ENCODE assay signal across 20 cellular contexts in genomic region chr12:117027251-117028086, GRCh38.
"Had no signal": no experiment of that assay in that cellular context is flagged by ENCODE, and none has a peak within 500 bp of the region (broad histone marks: within the 10 kb centered on the region; RNA-seq: fewer than 3 reads in every experiment).

No MANE protein-coding gene starts in this region.

- ATAC-seq: activated CD8-positive, alpha-beta T cell treated with anti-CD3 and anti-CD28 coated beads, Interleukin-2, amount 10 ng/mL, durations not matched to agents 7 days and 5 days; effector memory CD8-positive, alpha-beta T cell; psoas muscle; right lobe of liver; stimulated activated effector memory CD8-positive, alpha-beta T cell treated with anti-CD3 and anti-CD28 coated beads, Interleukin-12 subunit alpha, Interleukin-12 subunit beta, amount 100 ng/mL, for 72 hours had no signal

- H3K9me3 ChIP-seq: lower lobe of right lung, psoas muscle, right lobe of liver, tibial nerve, vagina had no signal

- H3K27me3 Mint-ChIP-seq: activated CD4-positive, alpha-beta T cell treated with anti-CD3 and anti-CD28 coated beads, Interleukin-2, amount 10 ng/mL, durations not matched to agents 24 days and 14 days; activated naive CD4-positive, alpha-beta T cell treated with anti-CD3 and anti-CD28 coated beads, Interleukin-2, amount 50 U/mL, for 24 hours; effector memory CD8-positive, alpha-beta T cell had no signal

- H3K27ac Mint-ChIP-seq: activated B cell treated with CpG ODN at 0.5 μM for 24 hours; activated CD4-positive, alpha-beta T cell treated with anti-CD3 and anti-CD28 coated beads, Interleukin-2, amount 10 ng/mL, durations not matched to agents 24 days and 14 days; activated naive CD4-positive, alpha-beta T cell treated with anti-CD3 and anti-CD28 coated beads, Interleukin-2, amount 50 U/mL, for 24 hours; mesothelial cell of epicardium; T-helper 1 cell treated with Interleukin-12 subunit alpha and Interleukin-12 subunit beta and Interleukin-4 antibody, amounts not matched to agents 30 μg/mL and 1 μg/mL, for 36 hours had no signal

- H3K9me3 Mint-ChIP-seq: activated B cell treated with CpG ODN at 0.5 μM for 24 hours; activated CD4-positive, alpha-beta T cell treated with anti-CD3 and anti-CD28 coated beads, Interleukin-2, amount 10 ng/mL, durations not matched to agents 24 days and 14 days; activated naive CD4-positive, alpha-beta T cell treated with anti-CD3 and anti-CD28 coated beads, Interleukin-2, amount 50 U/mL, for 24 hours; effector memory CD8-positive, alpha-beta T cell; mesothelial cell of epicardium; nephron progenitor cell; stimulated activated effector memory CD8-positive, alpha-beta T cell treated with anti-CD3 and anti-CD28 coated beads, Interleukin-12 subunit alpha, Interleukin-12 subunit beta, amount 100 ng/mL, for 72 hours; T-helper 1 cell treated with Interleukin-12 subunit alpha and Interleukin-12 subunit beta and Interleukin-4 antibody, amounts not matched to agents 30 μg/mL and 1 μg/mL, for 36 hours had no signal

- H3K27me3 ChIP-seq: right lobe of liver, tibial nerve, vagina had no signal

- H3K4me1 ChIP-seq: right lobe of liver had no signal

- H3K4me3 ChIP-seq: lower lobe of right lung, psoas muscle, right lobe of liver, tibial nerve, vagina had no signal

- H3K4me1 Mint-ChIP-seq: activated naive CD4-positive, alpha-beta T cell treated with anti-CD3 and anti-CD28 coated beads, Interleukin-2, amount 50 U/mL, for 24 hours had no signal

- H3K27ac ChIP-seq: lower lobe of right lung, psoas muscle, right lobe of liver, tibial nerve, vagina had no signal

- H3K4me3 Mint-ChIP-seq: activated B cell treated with CpG ODN at 0.5 μM for 24 hours; activated CD4-positive, alpha-beta T cell treated with anti-CD3 and anti-CD28 coated beads, Interleukin-2, amount 10 ng/mL, durations not matched to agents 24 days and 14 days; activated CD8-positive, alpha-beta T cell treated with anti-CD3 and anti-CD28 coated beads, Interleukin-2, amount 10 ng/mL, durations not matched to agents 7 days and 5 days; activated naive CD4-positive, alpha-beta T cell treated with anti-CD3 and anti-CD28 coated beads, Interleukin-2, amount 50 U/mL, for 24 hours; effector memory CD8-positive, alpha-beta T cell; mesothelial cell of epicardium; nephron progenitor cell; stimulated activated effector memory CD8-positive, alpha-beta T cell treated with anti-CD3 and anti-CD28 coated beads, Interleukin-12 subunit alpha, Interleukin-12 subunit beta, amount 100 ng/mL, for 72 hours; T-helper 1 cell treated with Interleukin-12 subunit alpha and Interleukin-12 subunit beta and Interleukin-4 antibody, amounts not matched to agents 30 μg/mL and 1 μg/mL, for 36 hours had no signal

- DNase-seq: activated B cell treated with CpG ODN at 0.5 μM for 24 hours; activated CD4-positive, alpha-beta T cell treated with anti-CD3 and anti-CD28 coated beads, Interleukin-2, amount 10 ng/mL, durations not matched to agents 24 days and 14 days; activated CD8-positive, alpha-beta T cell treated with anti-CD3 and anti-CD28 coated beads, Interleukin-2, amount 10 ng/mL, durations not matched to agents 7 days and 5 days; anterior cingulate cortex; cerebellar nuclear complex; dermis blood vessel endothelial cell; effector memory CD8-positive, alpha-beta T cell; lower lobe of right lung; nephron progenitor cell; psoas muscle; stimulated activated CD4-positive, alpha-beta T cell treated with anti-CD3 and anti-CD28 coated beads, Interleukin-12 subunit alpha, Interleukin-12 subunit beta, amount 100 ng/mL, for 4 hours; stimulated activated CD4-positive, alpha-beta T cell treated with anti-CD3 and anti-CD28 coated beads, Interleukin-2, amount 100 ng/mL, for 24 hours had no signal

- FAIRE-seq: frontal cortex had no signal
